10 cellular contexts compared by ENCODE assay signal in genomic region chr20:32474717-32474966, GRCh38.
A peak's percentile ranks its signal among the peaks of the same experiment; 100 is the strongest.
DNase-seq lines count a peak whose midpoint lies in the region; TF ChIP-seq lines count a peak whose summit lies in the region.
"Had no signal": no experiment of that assay in that cellular context is flagged by ENCODE, and none has a peak within 500 bp of the region (broad histone marks: within the 10 kb centered on the region; RNA-seq: fewer than 3 reads in every experiment).

No MANE protein-coding gene starts in this region.

- intact Hi-C loops in activated naive CD4-positive, alpha-beta T cell treated with anti-CD3 and anti-CD28 coated beads for 36 hours (cut with micrococcal nuclease), result no loop called here

- no peaks in the 10 kb centered on the region for H3K27me3 Mint-ChIP-seq in activated naive CD4-positive, alpha-beta T cell treated with anti-CD3 and anti-CD28 coated beads for 36 hours (ENCODE audit: low read depth)
- H3K27me3 Mint-ChIP-seq: CD4-positive, alpha-beta memory T cell; stimulated activated naive CD8-positive, alpha-beta T cell treated with anti-CD3 and anti-CD28 coated beads, Interleukin-15, amount 100 ng/mL, for 72 hours had no signal

- H3K9me3 ChIP-seq in SJSA1 (replicated peaks) (no peaks in the 10 kb centered on the region), parathyroid adenoma (ENCODE audit: control insufficient read depth, low read length) (no peaks in the 10 kb centered on the region)

- H3K4me1 ChIP-seq in SJSA1 (replicated peaks) (peaks cover 50% of the 10 kb centered on the region), parathyroid adenoma (peaks cover 23% of the 10 kb centered on the region)

- H3K27me3 ChIP-seq in BJ (ENCODE audit: control insufficient read depth, insufficient read depth, low read length) (no peaks in the 10 kb centered on the region), SJSA1 (replicated peaks) (no peaks in the 10 kb centered on the region), parathyroid adenoma (ENCODE audit: control insufficient read depth, insufficient read depth, low read length) (no peaks in the 10 kb centered on the region)

- H3K4me3 ChIP-seq in BJ (ENCODE audit: low read depth, low read length) (peak overlapping the region; percentile 33), SJSA1 (peak overlapping the region; percentile 31), fibroblast of the aortic adventitia (ENCODE audit: low read depth, low read length) (peak overlapping the region; percentile 65), parathyroid adenoma (ENCODE audit: low read depth, low read length) (no peak overlapping the region)

- H3K27ac ChIP-seq in SJSA1, result peak overlapping the region; percentile 63
- peak overlapping the region; percentile 76 for H3K27ac ChIP-seq in parathyroid adenoma

- H3K36me3 Mint-ChIP-seq in activated naive CD4-positive, alpha-beta T cell treated with anti-CD3 and anti-CD28 coated beads for 36 hours (ENCODE audit: low read depth), result peaks cover 2% of the 10 kb centered on the region

- H3K79me2 ChIP-seq in parathyroid adenoma, result peaks cover 60% of the 10 kb centered on the region

- H3K27ac Mint-ChIP-seq in activated naive CD4-positive, alpha-beta T cell treated with anti-CD3 and anti-CD28 coated beads for 36 hours, result no peak overlapping the region

- CTCF ChIA-PET in BJ (lab: Yijun Ruan, JAX), result interaction anchor here (1.0 to 2.4 kb wide), 5 partner anchors 11 to 178 kb away, joined by 3 to 12 read pairs (median 6); no protein-coding TSS in a partner anchor
- CTCF ChIA-PET in activated naive CD4-positive, alpha-beta T cell treated with anti-CD3 and anti-CD28 coated beads for 36 hours (lab: Charles Lee), result no interaction called here

- H3K4me2 ChIP-seq in parathyroid adenoma (ENCODE audit: low read length), result peak overlapping the region; percentile 53

- H3K4me1 Mint-ChIP-seq in activated naive CD4-positive, alpha-beta T cell treated with anti-CD3 and anti-CD28 coated beads for 36 hours (ENCODE audit: low read depth), result peaks cover 43% of the 10 kb centered on the region

- H3K4me3 Mint-ChIP-seq in activated naive CD4-positive, alpha-beta T cell treated with anti-CD3 and anti-CD28 coated beads for 36 hours, result no peak overlapping the region
- H3K4me3 Mint-ChIP-seq: CD4-positive, alpha-beta memory T cell had no signal

- TF ChIP-seq CTCF in BJ (IDR thresholded peaks at IDR 0.05; ENCODE audit: insufficient read depth, low read depth, low read length), result no peak
- TF ChIP-seq CTCF in fibroblast of the aortic adventitia (IDR thresholded peaks at IDR 0.05; ENCODE audit: insufficient read depth, low read length), result no peak
- TF ChIP-seq CTCF in parathyroid adenoma (IDR thresholded peaks at IDR 0.05), result no peak
- TF ChIP-seq CTCF in GM10266 (IDR thresholded peaks at IDR 0.05; ENCODE audit: control insufficient read depth, insufficient read depth, low read depth, missing control alignments), result no peak

- no peak overlapping the region for H3K9ac ChIP-seq in parathyroid adenoma

- POLR2A ChIA-PET in BJ (lab: Charles Lee), result interaction anchor here (0.7 kb wide), 1 partner anchor 31 kb away, joined by 4 read pairs; no protein-coding TSS in a partner anchor

- peak overlapping the region; percentile 80 for H2AFZ ChIP-seq in parathyroid adenoma

- DNase-seq in BJ (ENCODE audit: low read depth), result no peak
- no peak for DNase-seq in SJSA1 (ENCODE audit: low read depth in 1 of 2, low spot score in 2 of 2)
- DNase-seq in fibroblast of the aortic adventitia (ENCODE audit: low read depth), result no peak
- no peak for DNase-seq in amniotic stem cell (lab: John Stamatoyannopoulos, UW)
- no peak for DNase-seq in activated naive CD4-positive, alpha-beta T cell treated with anti-CD3 and anti-CD28 coated beads for 36 hours
- DNase-seq in GM10266 (ENCODE audit: extremely low spot score), result no peak
- DNase-seq in GOT3 (lab: John Stamatoyannopoulos, UW), result no peak
- DNase-seq: CD4-positive, alpha-beta memory T cell; stimulated activated naive CD8-positive, alpha-beta T cell treated with anti-CD3 and anti-CD28 coated beads, Interleukin-15, amount 100 ng/mL, for 72 hours had no signal

- H3K36me3 ChIP-seq in BJ (ENCODE audit: control insufficient read depth, insufficient read depth, low read length), result peaks cover 20% of the 10 kb centered on the region
- H3K36me3 ChIP-seq in SJSA1, result peaks cover 40% of the 10 kb centered on the region
- no peaks in the 10 kb centered on the region for H3K36me3 ChIP-seq in parathyroid adenoma (ENCODE audit: control insufficient read depth, insufficient read depth, low read length)

- no peaks in the 10 kb centered on the region for H3K9me3 Mint-ChIP-seq in activated naive CD4-positive, alpha-beta T cell treated with anti-CD3 and anti-CD28 coated beads for 36 hours
- H3K9me3 Mint-ChIP-seq: CD4-positive, alpha-beta memory T cell; stimulated activated naive CD8-positive, alpha-beta T cell treated with anti-CD3 and anti-CD28 coated beads, Interleukin-15, amount 100 ng/mL, for 72 hours had no signal
